ENCODE assay signal across 1 cellular context in genomic region chr19:29617336-29618266, GRCh38.
TF ChIP-seq lines count a peak whose summit lies in the region.

No MANE protein-coding gene starts in this region.

TF ChIP-seq in GM12878, 131 proteins besides CTCF, POLR2A, EP300 and RAD21:
- no peak for TF ChIP-seq RELB (IDR thresholded peaks at IDR 0.05; ENCODE audit: low read depth)
- TF ChIP-seq TCF7 (IDR thresholded peaks at IDR 0.05; ENCODE audit: borderline replicate concordance): no peak
